Comparison of ENCODE assay signal across 8 cellular contexts in genomic region chr19:36528921-36529518, GRCh38. TPM values are rescaled to one million over a fixed set of nuclear protein-coding genes. Genes with fewer than 3 reads are reported as not detected.
DNase-seq lines count a peak whose midpoint lies in the region; ATAC-seq and TF ChIP-seq lines count a peak whose summit lies in the region.

No MANE protein-coding gene starts in this region.

- H2BK5ac ChIP-seq in neuronal stem cell (ENCODE audit: low read length): peak overlapping the region; percentile 44

- TF ChIP-seq CTCF in WERI-Rb-1 (IDR thresholded peaks at IDR 0.05; ENCODE audit: low read depth, low read length): no peak

- H2BK15ac ChIP-seq in neuronal stem cell (ENCODE audit: low read length): no peak overlapping the region

- H3K27me3 ChIP-seq in WERI-Rb-1 (ENCODE audit: insufficient read depth, low read depth, severe bottlenecking) (no peaks in the 10 kb centered on the region), esophagus (ENCODE audit: control insufficient read depth in 1 of 2, insufficient read depth in 2 of 2, low read length in 2 of 2) (no peaks in the 10 kb centered on the region), neuronal stem cell (ENCODE audit: control insufficient read depth in 3 of 3, insufficient read depth in 3 of 3, low read depth in 1 of 3, low read length in 3 of 3) (no peaks in the 10 kb centered on the region), aorta (ENCODE audit: control insufficient read depth in 1 of 2, insufficient read depth in 2 of 2, low read length in 1 of 2) (no peaks in the 10 kb centered on the region)

- DNase-seq in activated T-cell treated with anti-CD3 and anti-CD28 coated beads for 1 hour (ENCODE audit: low read depth) (peak; percentile 4), WERI-Rb-1 (peak; percentile 20), neuronal stem cell (ENCODE audit: low spot score) (no peak), aorta (no peak), posterior vena cava (ENCODE audit: low spot score) (no peak)
- DNase-seq in activated T-cell treated with anti-CD3 and anti-CD28 coated beads, Interleukin-2, amount 50 U/mL, for 1 hour: no peak

- no peak overlapping the region for H3K23ac ChIP-seq in neuronal stem cell (ENCODE audit: low read depth, low read length, poor library complexity)

- H3K4me3 ChIP-seq in WERI-Rb-1 (ENCODE audit: low read depth, low read length) (peak overlapping the region; percentile 87), esophagus (ENCODE audit: low read depth in 1 of 2, low read length in 2 of 2) (peak overlapping the region; percentile 78 to 94), neuronal stem cell (ENCODE audit: low read length in 2 of 2) (peak overlapping the region; percentile 58 to 99), aorta (ENCODE audit: low read length in 2 of 2) (peak overlapping the region; percentile 50 to 89)

- peak overlapping the region; percentile 46 for H3K18ac ChIP-seq in neuronal stem cell (ENCODE audit: low read length)

- H4K91ac ChIP-seq in neuronal stem cell (ENCODE audit: low read depth, low read length, poor library complexity): no peak overlapping the region

- H3K36me3 ChIP-seq in WERI-Rb-1: peaks cover 28% of the 10 kb centered on the region
- no peaks in the 10 kb centered on the region for H3K36me3 ChIP-seq in esophagus (ENCODE audit: control insufficient read depth in 2 of 2, insufficient read depth in 2 of 2, low read length in 1 of 2)
- H3K36me3 ChIP-seq in neuronal stem cell (replicated peaks in 1 of 2; ENCODE audit: control insufficient read depth in 2 of 2, insufficient read depth in 2 of 2, low read length in 2 of 2): peaks cover 9 to 29% of the 10 kb centered on the region in 2 donors
- peaks cover 2 to 8% of the 10 kb centered on the region in 2 donors for H3K36me3 ChIP-seq in aorta (ENCODE audit: control insufficient read depth in 1 of 2, insufficient read depth in 2 of 2, low read length in 1 of 2)

- H3K4ac ChIP-seq in neuronal stem cell (ENCODE audit: low read length): no peak overlapping the region

- H3K4me1 ChIP-seq in esophagus (ENCODE audit: control insufficient read depth in 2 of 2, insufficient read depth in 2 of 2, low read length in 1 of 2) (peaks cover 2 to 5% of the 10 kb centered on the region in 2 donors), neuronal stem cell (ENCODE audit: control insufficient read depth in 2 of 2, insufficient read depth in 1 of 2, low read depth in 1 of 2, low read length in 2 of 2) (peaks cover 0 to 4% of the 10 kb centered on the region in 2 donors), aorta (ENCODE audit: control insufficient read depth in 1 of 2, insufficient read depth in 2 of 2, low read length in 2 of 2) (peaks cover 0 to 5% of the 10 kb centered on the region in 2 donors)

- peak overlapping the region; percentile 93 for H3K9ac ChIP-seq in neuronal stem cell (ENCODE audit: low read depth, low read length, poor library complexity)

- peak overlapping the region; percentile 87 for H2AFZ ChIP-seq in neuronal stem cell (ENCODE audit: low read length)

- intact Hi-C loops in aorta (cut with DNase I): loop anchor here in 1 of 2 donors (5.0 kb wide), 1 partner anchor 318 kb away; no protein-coding TSS in a partner anchor
- intact Hi-C loops in posterior vena cava (cut with DNase I): no loop called here

- peaks cover 4% of the 10 kb centered on the region for H3K79me1 ChIP-seq in neuronal stem cell (ENCODE audit: low read depth, low read length)

- H4K8ac ChIP-seq in neuronal stem cell (ENCODE audit: low read depth, low read length): no peak overlapping the region

- H3K27ac ChIP-seq in WERI-Rb-1 (peak overlapping the region; percentile 98), esophagus (ENCODE audit: low read depth in 2 of 2, low read length in 1 of 2) (peak overlapping the region; percentile 98 to 99), neuronal stem cell (replicated peaks; ENCODE audit: low read length) (no peak overlapping the region), aorta (ENCODE audit: low read depth in 1 of 2, low read length in 2 of 2) (no peak overlapping the region)

- H2BK12ac ChIP-seq in neuronal stem cell (ENCODE audit: low read length): no peak overlapping the region

- H2AK5ac ChIP-seq in neuronal stem cell (ENCODE audit: low read depth, low read length): no peak overlapping the region

- no peak overlapping the region for H2BK120ac ChIP-seq in neuronal stem cell (ENCODE audit: low read depth, low read length)

- peak; percentile 10 for ATAC-seq in HG02973 (IDR thresholded peaks at IDR 0.05; ENCODE audit: unreplicated experiment)
- peak; percentile 37 for ATAC-seq in aorta (ENCODE audit: low FRiP score)

- H3K14ac ChIP-seq in neuronal stem cell (ENCODE audit: low read length): peak overlapping the region; percentile 77

- H3K9me3 ChIP-seq in WERI-Rb-1 (ENCODE audit: severe bottlenecking): no peaks in the 10 kb centered on the region
- peaks cover 3 to 8% of the 10 kb centered on the region in 2 donors for H3K9me3 ChIP-seq in esophagus (ENCODE audit: control insufficient read depth in 2 of 2, insufficient read depth in 1 of 2, low read depth in 1 of 2, low read length in 1 of 2)
- H3K9me3 ChIP-seq in neuronal stem cell (replicated peaks in 1 of 2; ENCODE audit: control insufficient read depth in 2 of 2, insufficient read depth in 1 of 2, low read depth in 1 of 2, low read length in 2 of 2): peaks cover 18 to 55% of the 10 kb centered on the region in 2 donors
- H3K9me3 ChIP-seq in aorta (ENCODE audit: control insufficient read depth, low read length): peaks cover 5% of the 10 kb centered on the region

- peak overlapping the region; percentile 85 for H3K4me2 ChIP-seq in neuronal stem cell (ENCODE audit: insufficient read depth, low read length, poor library complexity, severe bottlenecking)

- 6 to 11% methylated on average over 12 of the region's 12 CpGs for WGBS in esophagus, 2 donors
- WGBS in neuronal stem cell (ENCODE audit: extremely low coverage in 2 of 2, insufficient read length in 2 of 2, insufficient replicate concordance in 1 of 2), 2 donors: no CpG with 5 or more reads among the region's 12 CpGs
- WGBS in aorta, 2 donors: 6 to 11% methylated on average over 12 of the region's 12 CpGs

RNA-seq across cellular contexts. Expression of gene ZNF260, which starts 0.9 kb away (rescaled TPM):
- polyA plus RNA-seq in esophagus (1 to 10 TPM; 2.7 to 2.8 TPM), aorta (1 to 10 TPM; 3.5 to 4.1 TPM)
- 26.1 TPM for polyA plus RNA-seq in neuronal stem cell (2013, experiment 1 of 2)
- polyA plus RNA-seq in neuronal stem cell (2013, experiment 2 of 2): 26.0 TPM
- total RNA-seq in aorta (1 to 10 TPM; 7.2 to 9.1 TPM), posterior vena cava (10 to 100 TPM in 1 of 2 donors, 1 to 10 TPM in 1; 7.6 to 11.8 TPM)

RNA-seq across cellular contexts. Expression of gene ZNF566, which starts 39.7 kb away (rescaled TPM):
- polyA plus RNA-seq in esophagus: 1 to 10 TPM; 2.2 to 4.2 TPM
- 8.0 TPM for polyA plus RNA-seq in neuronal stem cell (2013, experiment 1 of 2)
- polyA plus RNA-seq in neuronal stem cell (2013, experiment 2 of 2): 7.8 TPM
- 10 to 100 TPM; 13.6 to 16.5 TPM for total RNA-seq in aorta
- 10 to 100 TPM in 1 of 2 donors, 1 to 10 TPM in 1; 8.0 to 10.0 TPM for polyA plus RNA-seq in aorta
- 10 to 100 TPM; 10.1 to 13.7 TPM for total RNA-seq in posterior vena cava

RNA-seq across cellular contexts. Expression of gene ZNF529, which starts 44.1 kb away (rescaled TPM):
- polyA plus RNA-seq in esophagus: 1 to 10 TPM; 1.9 to 2.4 TPM
- polyA plus RNA-seq in neuronal stem cell (2013, experiment 1 of 2): 16.0 TPM
- polyA plus RNA-seq in neuronal stem cell (2013, experiment 2 of 2): 16.6 TPM
- 10 to 100 TPM; 11.7 to 17.5 TPM for total RNA-seq in aorta
- 1 to 10 TPM; 3.4 to 4.5 TPM for polyA plus RNA-seq in aorta
- total RNA-seq in posterior vena cava: 10 to 100 TPM; 13.9 to 15.9 TPM

Comparison
In these comparisons a context has a peak if more than half of its experiments do, and no peak if none do; other contexts are left out.
1. DNase-seq: peak in activated T-cell treated with anti-CD3 and anti-CD28 coated beads for 1 hour (single experiment) and WERI-Rb-1 (single experiment); none in activated T-cell treated with anti-CD3 and anti-CD28 coated beads, Interleukin-2, amount 50 U/mL, for 1 hour (single experiment), neuronal stem cell (single experiment), aorta (0 of 2) and posterior vena cava (single experiment).
2. H3K27ac ChIP-seq: peak in WERI-Rb-1 (single experiment) and esophagus (2 of 2); none in neuronal stem cell (single experiment) and aorta (0 of 2).
3. Peak in every context shown above with its lines, with median percentiles within 50 percentile points of each other: H3K4me3 ChIP-seq.